ENCODE assay signal across 1 cellular context in the genomic region with DNA sequence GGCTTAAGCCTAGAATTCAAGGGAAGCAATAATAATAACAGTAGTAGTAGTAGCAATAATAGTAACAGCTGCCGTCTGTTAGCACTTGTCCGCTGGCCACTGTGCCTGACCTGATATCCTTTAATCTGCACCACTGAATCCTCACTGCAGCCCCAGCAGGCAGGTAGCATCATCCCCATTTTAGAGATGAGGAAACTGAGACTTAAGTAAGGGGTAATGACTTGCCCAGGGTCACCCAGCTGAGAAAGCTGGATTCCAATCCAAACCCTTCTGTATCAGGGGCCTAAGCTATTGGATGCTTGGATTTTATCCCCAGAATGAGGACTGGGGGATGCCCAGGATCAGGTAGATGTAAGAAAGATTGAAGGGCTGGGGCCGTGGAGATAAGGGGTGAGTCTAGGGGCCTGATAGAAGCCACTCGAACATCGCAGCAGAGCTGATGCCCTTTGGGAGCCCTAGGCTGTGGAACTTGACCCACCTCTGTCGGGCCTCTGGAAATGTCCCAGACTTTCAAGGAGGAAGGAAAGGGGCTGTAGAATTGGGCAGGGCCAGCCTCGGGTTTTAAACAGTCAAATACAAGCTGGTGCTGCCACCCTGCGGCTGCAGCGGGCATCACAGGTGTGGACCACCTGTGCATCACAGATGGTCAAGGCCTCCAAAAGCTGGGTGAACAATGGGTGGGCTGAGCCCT.
TF ChIP-seq lines count a peak whose summit lies in the region.

No MANE protein-coding gene starts in this region.

TF ChIP-seq in IMR-90, 13 proteins besides CTCF, POLR2A, EP300 and RAD21 (continued from another document):
- TF ChIP-seq, protein P1, sequence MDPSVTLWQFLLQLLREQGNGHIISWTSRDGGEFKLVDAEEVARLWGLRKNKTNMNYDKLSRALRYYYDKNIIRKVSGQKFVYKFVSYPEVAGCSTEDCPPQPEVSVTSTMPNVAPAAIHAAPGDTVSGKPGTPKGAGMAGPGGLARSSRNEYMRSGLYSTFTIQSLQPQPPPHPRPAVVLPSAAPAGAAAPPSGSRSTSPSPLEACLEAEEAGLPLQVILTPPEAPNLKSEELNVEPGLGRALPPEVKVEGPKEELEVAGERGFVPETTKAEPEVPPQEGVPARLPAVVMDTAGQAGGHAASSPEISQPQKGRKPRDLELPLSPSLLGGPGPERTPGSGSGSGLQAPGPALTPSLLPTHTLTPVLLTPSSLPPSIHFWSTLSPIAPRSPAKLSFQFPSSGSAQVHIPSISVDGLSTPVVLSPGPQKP (IDR thresholded peaks at IDR 0.05; ENCODE audit: borderline replicate concordance, low read depth, low read length), result no peak
- TF ChIP-seq MXI1 (IDR thresholded peaks at IDR 0.05; ENCODE audit: borderline replicate concordance, low read depth, low read length), result no peak
